6 cellular contexts compared by ENCODE assay signal in the genomic region with DNA sequence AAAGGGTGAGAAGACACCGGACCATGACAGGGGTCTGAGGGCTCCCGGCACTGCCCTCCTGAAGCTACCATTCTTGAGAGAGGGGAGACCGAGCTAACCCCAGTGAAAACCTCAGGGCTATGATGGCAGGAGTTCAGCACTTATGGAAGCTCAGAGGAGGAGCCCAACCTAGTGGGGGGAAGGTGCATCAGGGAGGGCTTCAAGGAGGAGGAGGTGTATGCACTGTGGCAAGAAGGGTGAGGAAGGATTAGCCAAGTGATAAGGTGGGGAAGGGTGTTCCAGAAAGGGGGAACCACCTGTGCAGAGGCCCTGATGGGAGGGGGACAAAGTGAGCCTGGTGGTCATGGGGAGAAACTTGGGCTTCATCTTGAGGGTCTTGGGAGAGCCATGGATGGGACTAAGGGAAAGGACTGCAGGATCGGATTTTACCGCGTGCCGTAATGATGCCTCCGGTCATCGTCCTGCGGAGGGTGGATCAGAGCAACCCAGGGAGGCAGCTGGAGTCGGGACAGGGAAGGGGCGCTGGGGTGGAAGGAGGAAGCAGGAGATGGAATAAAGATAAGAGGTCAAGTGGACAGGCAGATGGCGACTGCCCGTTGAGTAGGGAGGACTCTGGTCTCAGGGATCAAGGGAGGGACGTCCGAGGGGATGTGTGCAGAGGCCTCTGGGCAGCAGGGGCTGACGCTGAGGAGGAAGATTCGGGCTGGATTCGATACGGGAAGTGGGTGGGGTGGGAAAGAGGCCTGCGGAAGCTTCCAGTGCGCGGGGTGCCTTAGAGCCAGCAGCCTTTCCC. TPM values are rescaled to one million over a fixed set of nuclear protein-coding genes. Genes with fewer than 3 reads are reported as not detected.
DNase-seq lines count a peak whose midpoint lies in the region; ATAC-seq and TF ChIP-seq lines count a peak whose summit lies in the region.

No MANE protein-coding gene starts in this region.

- TF ChIP-seq CTCF in cardiac muscle cell (IDR thresholded peaks at IDR 0.05; ENCODE audit: low read depth, low read length) (no peak), vagina (IDR thresholded peaks at IDR 0.05) (no peak)

- no CpG with 5 or more reads among the region's 23 CpGs for WGBS in iPS DF 6.9 (ENCODE audit: insufficient coverage, insufficient read length)

- H3K4me3 ChIP-seq in cardiac muscle cell (peak overlapping the region; percentile 47), iPS DF 6.9 (ENCODE audit: low read length) (peak overlapping the region; percentile 52; the same call in 1 of the 2 replicates), vagina (peak overlapping the region; percentile 55 to 63)

- peaks cover 36% of the 10 kb centered on the region for H3K27me3 ChIP-seq in cardiac muscle cell
- H3K27me3 ChIP-seq in iPS DF 6.9 (ENCODE audit: control insufficient read depth, insufficient read depth, low read length), result peaks cover 3% of the 10 kb centered on the region; the same call in 1 of the 2 replicates
- H3K27me3 ChIP-seq in vagina, result no peaks in the 10 kb centered on the region

- intact Hi-C loops in cardiac septum (cut with DNase I) (no loop called here), vagina (cut with DNase I) (no loop called here)

- no peaks in the 10 kb centered on the region for H3K36me3 ChIP-seq in cardiac muscle cell
- H3K36me3 ChIP-seq in iPS DF 6.9 (ENCODE audit: control insufficient read depth, insufficient read depth, low read length), result no peaks in the 10 kb centered on the region
- no peaks in the 10 kb centered on the region for H3K36me3 ChIP-seq in vagina

- H3K9me3 ChIP-seq in cardiac muscle cell (ENCODE audit: low read depth), result no peaks in the 10 kb centered on the region
- H3K9me3 ChIP-seq in iPS DF 6.9 (ENCODE audit: control insufficient read depth, insufficient read depth, low read length), result no peaks in the 10 kb centered on the region
- no peaks in the 10 kb centered on the region for H3K9me3 ChIP-seq in vagina

- no peak overlapping the region for H3K27ac ChIP-seq in cardiac muscle cell
- no peak overlapping the region for H3K27ac ChIP-seq in iPS DF 6.9 (ENCODE audit: low read length)
- no peak overlapping the region for H3K27ac ChIP-seq in vagina

- ATAC-seq in HG03175 (IDR thresholded peaks at IDR 0.05; ENCODE audit: unreplicated experiment), result no peak

- DNase-seq in cardiac muscle cell (ENCODE audit: low read depth in 1 of 2, low spot score in 1 of 2), result no peak
- no peak for DNase-seq in cardiac septum (ENCODE audit: low spot score)
- DNase-seq in iPS DF 6.9 (ENCODE audit: low read depth, low spot score), result no peak
- no peak for DNase-seq in vagina (ENCODE audit: extremely low spot score in 2 of 2)
- DNase-seq in stimulated activated CD4-positive, alpha-beta T cell treated with anti-CD3 and anti-CD28 coated beads, Interleukin-4, amount 100 ng/mL, for 24 hours, result no peak

- no peaks in the 10 kb centered on the region for H3K4me1 ChIP-seq in cardiac muscle cell (ENCODE audit: low read depth)
- H3K4me1 ChIP-seq in iPS DF 6.9 (ENCODE audit: control insufficient read depth, insufficient read depth, low read length), result no peaks in the 10 kb centered on the region; the same call in 1 of the 2 replicates
- peaks cover 18% of the 10 kb centered on the region for H3K4me1 ChIP-seq in vagina

- TF ChIP-seq POLR2A in vagina (IDR thresholded peaks at IDR 0.05), result no peak

RNA-seq across cellular contexts. Expression of gene PSMD8, which starts 13.3 kb away (rescaled TPM):
- total RNA-seq in cardiac muscle cell (233 and 312 TPM in 2 replicates), cardiac septum (283 TPM), vagina (169 TPM)
- 303 and 306 TPM in 2 replicates for polyA plus RNA-seq in cardiac muscle cell

RNA-seq across cellular contexts. Expression of gene CATSPERG, which starts 25.4 kb away (rescaled TPM):
- total RNA-seq in cardiac muscle cell (2.7 and 11.6 TPM in 2 replicates), cardiac septum (1.5 TPM), vagina (2.2 TPM)
- 4.2 and 4.6 TPM in 2 replicates for polyA plus RNA-seq in cardiac muscle cell

RNA-seq across cellular contexts. Expression of gene GGN, which starts 26.8 kb away (rescaled TPM):
- total RNA-seq in cardiac muscle cell, result 0.98 and 5.8 TPM in 2 replicates
- polyA plus RNA-seq in cardiac muscle cell, result 1.2 and 3.4 TPM in 2 replicates
- total RNA-seq in cardiac septum, result 0.40 TPM
- total RNA-seq in vagina, result not detected

RNA-seq across cellular contexts. Expression of gene SPRED3, which starts 27.5 kb away (rescaled TPM):
- 1.8 and 2.6 TPM in 2 replicates for total RNA-seq in cardiac muscle cell
- polyA plus RNA-seq in cardiac muscle cell, result 1.2 and 1.3 TPM in 2 replicates
- 2.2 TPM for total RNA-seq in cardiac septum
- 0.49 TPM for total RNA-seq in vagina

RNA-seq across cellular contexts. Expression of gene KCNK6, which starts 41.4 kb away (rescaled TPM):
- total RNA-seq in cardiac muscle cell, result 1.5 and 1.8 TPM in 2 replicates
- 1.5 and 2.4 TPM in 2 replicates for polyA plus RNA-seq in cardiac muscle cell
- 14.1 TPM for total RNA-seq in cardiac septum
- total RNA-seq in vagina, result 16.2 TPM
